Comparison of ENCODE assay signal across 8 cellular contexts in the genomic region with DNA sequence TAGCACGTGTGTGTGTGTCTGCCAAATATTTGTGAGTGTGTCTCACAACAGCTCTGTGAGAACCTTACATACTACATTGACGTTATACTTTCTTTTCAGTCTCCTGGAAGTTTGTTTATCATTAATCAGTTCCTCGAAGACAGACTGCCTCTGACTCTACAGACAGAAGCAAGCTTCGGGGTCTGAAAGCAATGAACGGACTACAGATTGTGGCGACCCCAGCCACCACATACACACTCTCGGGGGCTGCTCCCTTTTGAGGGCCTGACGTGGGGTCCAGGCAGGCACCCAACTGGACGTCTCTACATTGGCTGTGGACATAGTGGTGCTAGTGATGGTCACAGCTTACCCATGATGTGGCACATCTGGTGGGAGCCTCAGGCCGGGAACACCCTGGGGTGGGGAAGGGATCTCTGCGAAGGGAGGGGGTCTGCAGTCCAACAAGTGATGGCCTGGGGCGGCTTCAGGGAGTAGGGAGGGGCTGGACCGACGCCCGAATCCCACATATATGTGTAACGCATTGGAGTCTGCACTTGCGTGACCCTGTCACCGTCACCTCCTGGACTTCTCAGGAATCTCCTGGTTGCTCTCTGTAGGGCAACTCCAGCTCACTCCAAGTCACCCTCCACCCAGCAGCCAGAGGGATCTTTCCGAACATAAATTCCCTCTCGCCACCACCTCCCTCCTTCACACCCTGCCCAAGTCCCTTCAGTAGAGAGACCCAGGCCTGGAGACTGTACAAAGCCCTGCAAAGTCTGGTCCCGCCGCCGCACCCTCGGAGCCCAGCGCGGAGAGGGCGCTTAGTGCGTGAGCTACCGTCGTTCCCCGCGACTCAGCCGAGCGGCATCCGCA. TPM values are rescaled to one million over a fixed set of nuclear protein-coding genes. Genes with fewer than 3 reads are reported as not detected.
DNase-seq lines count a peak whose midpoint lies in the region; ATAC-seq, FAIRE-seq and TF ChIP-seq lines count a peak whose summit lies in the region.

No MANE protein-coding gene starts in this region.

- no peak for TF ChIP-seq POLR2A in H54 (IDR thresholded peaks at IDR 0.05; ENCODE audit: low read depth, low read length)

- peaks cover 10% of the 10 kb centered on the region for H3K4me1 Mint-ChIP-seq in CD8-positive, alpha-beta T cell (ENCODE audit: low read depth)
- peaks cover 4 to 9% (median 5%) of the 10 kb centered on the region in 3 donors for H3K4me1 Mint-ChIP-seq in T-cell

- peak overlapping the region; percentile 78 for H3K4me3 Mint-ChIP-seq in CD8-positive, alpha-beta T cell
- H3K4me3 Mint-ChIP-seq in T-cell, result peak overlapping the region; percentile 55 to 75 (median 75)

- peaks cover 11% of the 10 kb centered on the region for H3K4me1 ChIP-seq in CD8-positive, alpha-beta T cell (ENCODE audit: insufficient read depth, low read length)
- peaks cover 0 to 3% (median 0%) of the 10 kb centered on the region in 3 donors for H3K4me1 ChIP-seq in pancreas

- H3K27me3 ChIP-seq in CD8-positive, alpha-beta T cell (ENCODE audit: insufficient read depth, low read length), result peaks cover 15% of the 10 kb centered on the region
- H3K27me3 ChIP-seq in pancreas, result no peaks in the 10 kb centered on the region

- no peaks in the 10 kb centered on the region for H3K36me3 Mint-ChIP-seq in CD8-positive, alpha-beta T cell
- H3K36me3 Mint-ChIP-seq in T-cell, result no peaks in the 10 kb centered on the region

- no peak for ATAC-seq in CD8-positive, alpha-beta T cell
- ATAC-seq in T-cell (replicated peaks in 1 of 4) (no peak), pancreas (no peak), HG03108 (IDR thresholded peaks at IDR 0.05; ENCODE audit: unreplicated experiment) (no peak)

- no peak for TF ChIP-seq CTCF in CD8-positive, alpha-beta T cell (IDR thresholded peaks at IDR 0.05)
- TF ChIP-seq CTCF in fibroblast of the aortic adventitia (IDR thresholded peaks at IDR 0.05; ENCODE audit: insufficient read depth, low read length), result no peak
- TF ChIP-seq CTCF in pancreas (IDR thresholded peaks at IDR 0.05), result no peak

- peaks cover 66% of the 10 kb centered on the region for H3K27me3 Mint-ChIP-seq in CD8-positive, alpha-beta T cell (ENCODE audit: low read depth)
- peaks cover 65 to 80% of the 10 kb centered on the region in 2 donors for H3K27me3 Mint-ChIP-seq in T-cell

- no peak overlapping the region for H3K27ac Mint-ChIP-seq in CD8-positive, alpha-beta T cell
- H3K27ac Mint-ChIP-seq in T-cell, result no peak overlapping the region

- peaks cover 13% of the 10 kb centered on the region for H3K9me3 Mint-ChIP-seq in CD8-positive, alpha-beta T cell
- H3K9me3 Mint-ChIP-seq in T-cell, result peaks cover 0 to 18% (median 13%) of the 10 kb centered on the region in 3 donors

- DNase-seq in CD8-positive, alpha-beta T cell, result no peak
- DNase-seq in T-cell (peak in 1 of 34 experiments; percentile 17), fibroblast of the aortic adventitia (ENCODE audit: low read depth) (no peak), pancreas (no peak), H54 (ENCODE audit: insufficient read length, low spot score) (no peak), EL (no peak), HPDE6-E6E7 (ENCODE audit: extremely low spot score) (no peak)

- FAIRE-seq in pancreas (lab: Jason Lieb, UNC) (no peak), H54 (lab: Jason Lieb, UNC) (no peak)

- H3K27ac ChIP-seq in CD8-positive, alpha-beta T cell (ENCODE audit: low read depth, low read length), result no peak overlapping the region
- H3K27ac ChIP-seq in pancreas, result peak overlapping the region in 1 of 4 donors; percentile 21

- POLR2A ChIA-PET in CD8-positive, alpha-beta T cell (lab: Charles Lee), result no interaction called here
- POLR2A ChIA-PET in T-cell (lab: Charles Lee), result no interaction called here

- H3K9me3 ChIP-seq in CD8-positive, alpha-beta T cell (ENCODE audit: low read length), result no peaks in the 10 kb centered on the region
- no peaks in the 10 kb centered on the region for H3K9me3 ChIP-seq in pancreas

- intact Hi-C loops in CD8-positive, alpha-beta T cell (cut with DNase I, micrococcal nuclease), result no loop called here
- intact Hi-C loops in pancreas (cut with DNase I), result no loop called here

- H3K4me3 ChIP-seq in CD8-positive, alpha-beta T cell (ENCODE audit: low read depth, low read length), result peak overlapping the region; percentile 52
- H3K4me3 ChIP-seq in fibroblast of the aortic adventitia (ENCODE audit: low read depth, low read length) (peak overlapping the region; percentile 64), pancreas (peak overlapping the region; percentile 43 to 81 (median 61))

- CTCF ChIA-PET in CD8-positive, alpha-beta T cell (lab: Charles Lee), result interaction anchor here (0.7 to 6.9 kb wide), 6 partner anchors 8 to 439 kb away, joined by 3 to 97 read pairs (median 4); no protein-coding TSS in a partner anchor
- CTCF ChIA-PET in T-cell (lab: Charles Lee), result interaction anchor here (0.6 to 1.4 kb wide), 5 partner anchors 8 to 135 kb away, joined by 3 to 5 read pairs (median 3); no protein-coding TSS in a partner anchor

- WGBS in pancreas, 2 donors, result 24 to 30% methylated on average over 35 of the region's 35 CpGs

- no peaks in the 10 kb centered on the region for H3K36me3 ChIP-seq in CD8-positive, alpha-beta T cell (ENCODE audit: insufficient read depth, low read length)
- no peaks in the 10 kb centered on the region for H3K36me3 ChIP-seq in pancreas

RNA-seq across cellular contexts. Expression of a gene that starts 30.4 kb away (rescaled TPM):
- not detected for total RNA-seq in CD8-positive, alpha-beta T cell
- not detected for total RNA-seq in T-cell
- total RNA-seq in fibroblast of the aortic adventitia (ENCODE audit: low replicate concordance), result not detected in 2 replicates
- 1 to 10 TPM in 1 of 6 donors, under 1 TPM in 5; 0.38 to 1.4 (median 0.61) TPM for total RNA-seq in pancreas
- 1 to 10 TPM in 1 of 2 donors, under 1 TPM in 1; 0.42 to 1.7 TPM for polyA plus RNA-seq in pancreas

RNA-seq across cellular contexts. Expression of a gene that starts 42.5 kb away (rescaled TPM):
- total RNA-seq in CD8-positive, alpha-beta T cell, result 1 to 10 TPM; 5.5 to 6.5 TPM
- total RNA-seq in T-cell (1 to 10 TPM; 3.2 to 6.0 (median 4.0) TPM), fibroblast of the aortic adventitia (ENCODE audit: low replicate concordance) (39.4 and 58.6 TPM in 2 replicates), pancreas (10 to 100 TPM; 37.1 to 88.3 (median 49.0) TPM)
- 10 to 100 TPM; 21.6 to 35.0 TPM for polyA plus RNA-seq in pancreas
